In the genomic region with DNA sequence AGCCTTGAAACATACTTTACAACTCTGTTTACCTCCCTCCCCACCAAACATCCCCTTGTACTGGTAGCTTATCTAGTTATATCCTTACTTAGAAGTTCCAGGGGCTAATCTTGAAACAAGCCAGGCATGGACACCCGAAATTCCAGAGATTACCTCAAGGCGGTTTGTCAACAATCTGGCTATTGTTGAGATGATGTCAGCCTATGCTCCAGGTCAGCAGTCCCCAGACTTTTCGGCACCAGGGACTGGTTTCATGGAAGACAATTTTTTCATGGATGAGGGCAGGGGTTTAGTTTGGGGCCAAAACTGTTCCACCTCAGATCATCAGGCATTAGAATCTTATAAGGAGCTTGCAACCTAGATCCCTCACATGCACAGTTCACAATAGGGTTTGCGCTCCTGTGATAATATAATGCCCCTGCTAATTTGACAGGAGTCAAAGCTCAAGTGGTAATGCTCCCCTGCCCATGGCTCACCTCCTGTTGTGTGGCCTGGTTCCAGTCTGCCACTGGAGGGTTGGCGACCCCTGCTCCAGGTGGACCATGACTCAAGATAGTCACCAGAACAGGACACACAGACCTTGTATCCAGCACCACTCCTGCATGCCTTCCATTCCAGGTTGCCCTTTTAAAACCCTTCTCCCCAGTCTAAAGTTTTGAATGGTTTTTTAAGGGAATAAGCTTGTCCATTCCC, we compare ENCODE assay signal across 28 cellular contexts.
DNase-seq lines count a peak whose midpoint lies in the region; ATAC-seq and TF ChIP-seq lines count a peak whose summit lies in the region.
"Had no signal": no experiment of that assay in that cellular context is flagged by ENCODE, and none has a peak within 500 bp of the region (broad histone marks: within the 10 kb centered on the region; RNA-seq: fewer than 3 reads in every experiment).

No MANE protein-coding gene starts in this region.

- TF ChIP-seq POLR2A in tibial nerve (IDR thresholded peaks at IDR 0.05), result no peak

- no peaks in the 10 kb centered on the region for H3K36me3 ChIP-seq in tibial nerve
- H3K36me3 ChIP-seq: ascending aorta, Peyer's patch, right atrium auricular region, stomach, thyroid gland, WERI-Rb-1 had no signal

- DNase-seq in A172 (ENCODE audit: low spot score) (peak; percentile 3), Calu3 (peak; percentile 4), HuH-7.5 (ENCODE audit: low spot score) (peak; percentile 3), islet precursor cell (peak; percentile 96), NCI-H2029 (lab: John Stamatoyannopoulos, UW) (no peak), tibial nerve (ENCODE audit: low spot score in 2 of 2) (no peak), SHP77 (lab: John Stamatoyannopoulos, UW) (no peak)
- DNase-seq in activated CD8-positive, alpha-beta memory T cell treated with anti-CD3 and anti-CD28 coated beads, Interleukin-2, amount 10 ng/mL, durations not matched to agents 7 days and 5 days, result no peak
- DNase-seq: activated CD4-positive, alpha-beta T cell treated with anti-CD3 and anti-CD28 coated beads for 48 hours; activated effector memory CD4-positive, alpha-beta T cell treated with anti-CD3 and anti-CD28 coated beads, Interleukin-2, amount 50 U/mL, for 16 hours; activated naive CD8-positive, alpha-beta T cell treated with anti-CD3 and anti-CD28 coated beads for 36 hours; activated T-cell treated with anti-CD3 and anti-CD28 coated beads, Interleukin-2, amount 50 U/mL, for 24 hours; C1 segment of cervical spinal cord; caudate nucleus; cortex of kidney; effector memory CD4-positive, alpha-beta T cell; NCI-H1930; NCI-H226; NCI-H526 treated with DMSO at 0.1 percent for 48 hours; Peyer's patch; stimulated activated CD4-positive, alpha-beta T cell treated with anti-CD3 and anti-CD28 coated beads, Interleukin-2, amount 100 ng/mL, for 24 hours; stomach; T1000; thyroid gland; WERI-Rb-1 had no signal

- no peak for TF ChIP-seq EP300 in tibial nerve (IDR thresholded peaks at IDR 0.05)

- no peaks in the 10 kb centered on the region for H3K27me3 ChIP-seq in tibial nerve
- H3K27me3 ChIP-seq: ascending aorta, Peyer's patch, right atrium auricular region, stomach, thyroid gland had no signal

- H3K27me3 Mint-ChIP-seq in Calu3 (ENCODE audit: unreplicated experiment), result no peaks in the 10 kb centered on the region
- H3K27me3 Mint-ChIP-seq in activated CD8-positive, alpha-beta memory T cell treated with anti-CD3 and anti-CD28 coated beads, Interleukin-2, amount 10 ng/mL, durations not matched to agents 7 days and 5 days, result no peaks in the 10 kb centered on the region
- H3K27me3 Mint-ChIP-seq: activated naive CD8-positive, alpha-beta T cell treated with anti-CD3 and anti-CD28 coated beads for 36 hours; activated T-cell treated with anti-CD3 and anti-CD28 coated beads, Interleukin-2, amount 50 U/mL, for 24 hours had no signal

- H3K4me3 Mint-ChIP-seq in Calu3 (ENCODE audit: low read depth, unreplicated experiment), result no peak overlapping the region
- no peak overlapping the region for H3K4me3 Mint-ChIP-seq in activated CD8-positive, alpha-beta memory T cell treated with anti-CD3 and anti-CD28 coated beads, Interleukin-2, amount 10 ng/mL, durations not matched to agents 7 days and 5 days
- H3K4me3 Mint-ChIP-seq: activated naive CD8-positive, alpha-beta T cell treated with anti-CD3 and anti-CD28 coated beads for 36 hours; activated T-cell treated with anti-CD3 and anti-CD28 coated beads, Interleukin-2, amount 50 U/mL, for 24 hours; mesothelial cell of epicardium had no signal

- no peak overlapping the region for H3K27ac ChIP-seq in tibial nerve
- H3K27ac ChIP-seq: ascending aorta, Peyer's patch, right atrium auricular region, stomach, thyroid gland, WERI-Rb-1 had no signal

- no TSS peak for BruUV-seq in Calu3 (replicated peaks; lab: Mats Ljungman, UMichigan)

- no peaks in the 10 kb centered on the region for H3K9me3 Mint-ChIP-seq in Calu3 (ENCODE audit: low read depth, unreplicated experiment)
- H3K9me3 Mint-ChIP-seq in activated CD8-positive, alpha-beta memory T cell treated with anti-CD3 and anti-CD28 coated beads, Interleukin-2, amount 10 ng/mL, durations not matched to agents 7 days and 5 days (ENCODE audit: low read depth), result no peaks in the 10 kb centered on the region
- H3K9me3 Mint-ChIP-seq: activated naive CD8-positive, alpha-beta T cell treated with anti-CD3 and anti-CD28 coated beads for 36 hours; activated T-cell treated with anti-CD3 and anti-CD28 coated beads, Interleukin-2, amount 50 U/mL, for 24 hours had no signal

- no peak for TF ChIP-seq CTCF in Calu3 (IDR thresholded peaks at IDR 0.05; ENCODE audit: unreplicated experiment)
- no peak for TF ChIP-seq CTCF in tibial nerve (IDR thresholded peaks at IDR 0.05)

- peaks cover 37% of the 10 kb centered on the region for H3K4me1 Mint-ChIP-seq in Calu3 (ENCODE audit: low read depth, unreplicated experiment)
- no peaks in the 10 kb centered on the region for H3K4me1 Mint-ChIP-seq in activated CD8-positive, alpha-beta memory T cell treated with anti-CD3 and anti-CD28 coated beads, Interleukin-2, amount 10 ng/mL, durations not matched to agents 7 days and 5 days
- H3K4me1 Mint-ChIP-seq: activated naive CD8-positive, alpha-beta T cell treated with anti-CD3 and anti-CD28 coated beads for 36 hours had no signal

- intact Hi-C loops in Calu3 (cut with micrococcal nuclease; ENCODE audit: unreplicated experiment), result no loop called here

- ATAC-seq in activated CD8-positive, alpha-beta memory T cell treated with anti-CD3 and anti-CD28 coated beads, Interleukin-2, amount 10 ng/mL, durations not matched to agents 7 days and 5 days, result no peak

- H3K27ac Mint-ChIP-seq in Calu3 (ENCODE audit: unreplicated experiment), result no peak overlapping the region
- no peak overlapping the region for H3K27ac Mint-ChIP-seq in activated CD8-positive, alpha-beta memory T cell treated with anti-CD3 and anti-CD28 coated beads, Interleukin-2, amount 10 ng/mL, durations not matched to agents 7 days and 5 days
- H3K27ac Mint-ChIP-seq: activated naive CD8-positive, alpha-beta T cell treated with anti-CD3 and anti-CD28 coated beads for 36 hours; activated T-cell treated with anti-CD3 and anti-CD28 coated beads, Interleukin-2, amount 50 U/mL, for 24 hours; mesothelial cell of epicardium had no signal

- no peaks in the 10 kb centered on the region for H3K36me3 Mint-ChIP-seq in Calu3 (ENCODE audit: insufficient read depth, unreplicated experiment)
- no peaks in the 10 kb centered on the region for H3K36me3 Mint-ChIP-seq in activated CD8-positive, alpha-beta memory T cell treated with anti-CD3 and anti-CD28 coated beads, Interleukin-2, amount 10 ng/mL, durations not matched to agents 7 days and 5 days
- H3K36me3 Mint-ChIP-seq: activated naive CD8-positive, alpha-beta T cell treated with anti-CD3 and anti-CD28 coated beads for 36 hours; mesothelial cell of epicardium had no signal

- H3K4me1 ChIP-seq in tibial nerve, result no peaks in the 10 kb centered on the region
- H3K4me1 ChIP-seq: ascending aorta, Peyer's patch, right atrium auricular region, thyroid gland had no signal

- CTCF ChIA-PET in Calu3 (lab: Charles Lee), result no interaction called here
- CTCF ChIA-PET in activated CD8-positive, alpha-beta memory T cell treated with anti-CD3 and anti-CD28 coated beads, Interleukin-2, amount 10 ng/mL, durations not matched to agents 7 days and 5 days (lab: Charles Lee), result no interaction called here

- no peak overlapping the region for H3K4me3 ChIP-seq in tibial nerve
- H3K4me3 ChIP-seq: ascending aorta, Peyer's patch, right atrium auricular region, stomach, thyroid gland had no signal

- H3K9me3 ChIP-seq in tibial nerve, result no peaks in the 10 kb centered on the region
- H3K9me3 ChIP-seq: ascending aorta, Peyer's patch, right atrium auricular region, stomach, thyroid gland had no signal

- 59 to 67% methylated on average over 5 of the region's 5 CpGs for WGBS in tibial nerve, 2 donors

Comparison
In these comparisons a context has a peak if more than half of its experiments do, and no peak if none do; other contexts are left out.
1. DNase-seq: peak in A172 (single experiment), Calu3 (single experiment), HuH-7.5 (single experiment) and islet precursor cell (single experiment); none in NCI-H2029 (single experiment), tibial nerve (0 of 2), activated CD8-positive, alpha-beta memory T cell treated with anti-CD3 and anti-CD28 coated beads, Interleukin-2, amount 10 ng/mL, durations not matched to agents 7 days and 5 days (single experiment) and SHP77 (0 of 2).